11 cellular contexts compared by ENCODE assay signal in the genomic region with DNA sequence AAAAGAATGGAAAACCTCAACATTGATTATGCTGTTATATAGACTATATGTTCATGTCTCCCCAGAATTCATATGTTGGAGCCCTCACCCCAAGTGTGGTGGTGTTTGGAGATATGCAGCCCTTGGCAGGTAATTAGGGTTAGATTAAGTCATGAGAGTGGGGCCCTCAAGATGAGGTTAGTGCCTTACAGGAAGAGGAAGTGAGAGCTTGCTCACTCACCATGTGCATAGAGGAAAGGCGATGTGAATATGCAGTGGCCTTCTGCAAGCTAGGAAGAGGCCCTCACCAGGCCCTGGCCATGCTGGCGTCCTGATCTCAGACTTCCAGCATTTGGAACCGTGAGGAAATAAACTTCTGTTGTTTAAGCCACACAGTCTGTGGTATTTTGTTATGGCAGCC. TPM values are rescaled to one million over a fixed set of nuclear protein-coding genes. Genes with fewer than 3 reads are reported as not detected.
DNase-seq lines count a peak whose midpoint lies in the region; ATAC-seq and FAIRE-seq lines count a peak whose summit lies in the region.
"Had no signal": no experiment of that assay in that cellular context is flagged by ENCODE, and none has a peak within 500 bp of the region (broad histone marks: within the 10 kb centered on the region; RNA-seq: fewer than 3 reads in every experiment).

No MANE protein-coding gene starts in this region.

- no peaks in the 10 kb centered on the region for H3K4me1 ChIP-seq in SJCRH30

- H3K4me3 Mint-ChIP-seq in activated naive CD8-positive, alpha-beta T cell treated with anti-CD3 and anti-CD28 coated beads for 36 hours = no peak overlapping the region

- H3K27me3 Mint-ChIP-seq in activated naive CD8-positive, alpha-beta T cell treated with anti-CD3 and anti-CD28 coated beads for 36 hours = no peaks in the 10 kb centered on the region

- peaks cover 6% of the 10 kb centered on the region; the same call in 1 of the 2 replicates for H3K36me3 ChIP-seq in SJCRH30

- peaks cover 85% of the 10 kb centered on the region for H3K36me3 Mint-ChIP-seq in activated naive CD8-positive, alpha-beta T cell treated with anti-CD3 and anti-CD28 coated beads for 36 hours

- DNase-seq in activated naive CD8-positive, alpha-beta T cell treated with anti-CD3 and anti-CD28 coated beads for 36 hours = no peak
- no peak for DNase-seq in ureter (ENCODE audit: low spot score)
- DNase-seq in SW480 (ENCODE audit: low spot score) = no peak
- DNase-seq in SJCRH30 = no peak
- DNase-seq in frontal cortex (ENCODE audit: low spot score in 2 of 2) = no peak
- DNase-seq: effector CD4-positive, alpha-beta T cell; NCI-H1048 had no signal

- no peak overlapping the region for H3K27ac ChIP-seq in SJCRH30

- ATAC-seq in GM18498 (IDR thresholded peaks at IDR 0.05; ENCODE audit: unreplicated experiment) (peak; percentile 88), GM21423 (IDR thresholded peaks at IDR 0.05; ENCODE audit: unreplicated experiment) (peak; percentile 83), HG03442 (IDR thresholded peaks at IDR 0.05; ENCODE audit: unreplicated experiment) (peak; percentile 82)
- ATAC-seq: left lobe of liver had no signal

- no peak overlapping the region for H3K4me3 ChIP-seq in SJCRH30

- no peaks in the 10 kb centered on the region for H3K9me3 ChIP-seq in SJCRH30 (replicated peaks)

- H3K27me3 ChIP-seq in SJCRH30 = no peaks in the 10 kb centered on the region

- peaks cover 7% of the 10 kb centered on the region for H3K9me3 Mint-ChIP-seq in activated naive CD8-positive, alpha-beta T cell treated with anti-CD3 and anti-CD28 coated beads for 36 hours

- peak overlapping the region; percentile 72 for H3K27ac Mint-ChIP-seq in activated naive CD8-positive, alpha-beta T cell treated with anti-CD3 and anti-CD28 coated beads for 36 hours

- no peak for FAIRE-seq in frontal cortex (lab: Jason Lieb, UNC)

- H3K4me1 Mint-ChIP-seq in activated naive CD8-positive, alpha-beta T cell treated with anti-CD3 and anti-CD28 coated beads for 36 hours = peaks cover 10% of the 10 kb centered on the region

RNA-seq across cellular contexts. Expression of a gene that starts 14.8 kb away (rescaled TPM):
- total RNA-seq in activated naive CD8-positive, alpha-beta T cell treated with anti-CD3 and anti-CD28 coated beads for 36 hours = 10 to 100 TPM; 17.6 to 18.1 TPM
- total RNA-seq in ureter (48.8 TPM), frontal cortex (64.4 TPM)
- 13.6 TPM in 2 replicates for total RNA-seq in SJCRH30 (2014; rRNA removed; shearing (Covaris generic))

RNA-seq across cellular contexts. Expression of a gene that starts 48.8 kb away (rescaled TPM):
- 1 to 10 TPM; 4.2 to 5.5 TPM for total RNA-seq in activated naive CD8-positive, alpha-beta T cell treated with anti-CD3 and anti-CD28 coated beads for 36 hours
- 12.9 TPM for total RNA-seq in ureter
- 2.9 and 3.7 TPM in 2 replicates for total RNA-seq in SJCRH30 (2014; rRNA removed; shearing (Covaris generic))
- total RNA-seq in frontal cortex = 66.0 TPM
